Comparison of ENCODE assay signal across 10 cellular contexts in genomic region chr3:127718244-127718915, GRCh38.
"Had no signal": no experiment of that assay in that cellular context is flagged by ENCODE, and none has a peak within 500 bp of the region (broad histone marks: within the 10 kb centered on the region; RNA-seq: fewer than 3 reads in every experiment).

No MANE protein-coding gene starts in this region.

- H3K9ac ChIP-seq: parathyroid adenoma had no signal

- H3K36me3 ChIP-seq: cardiac muscle cell had no signal

- H3K79me2 ChIP-seq: parathyroid adenoma had no signal

- H3K4me3 ChIP-seq: cardiac muscle cell, spleen, tibial nerve, vagina had no signal

- H3K27ac ChIP-seq: cardiac muscle cell, parathyroid adenoma, tibial nerve, vagina had no signal

- H3K9me3 ChIP-seq: spleen, tibial nerve, vagina had no signal

- DNase-seq: activated CD4-positive, alpha-beta T cell treated with anti-CD3 and anti-CD28 coated beads, Interleukin-2, amount 50 U/mL, for 1 hour; mesenchymal stem cell; retina; stimulated activated CD4-positive, alpha-beta T cell treated with anti-CD3 and anti-CD28 coated beads, Interleukin-1b, Interleukin-23, amount 100 ng/mL, for 48 hours; T-helper 17 cell had no signal

- H3K27me3 ChIP-seq: cardiac muscle cell, spleen, tibial nerve, vagina had no signal

- H3K4me1 ChIP-seq: parathyroid adenoma, vagina had no signal

- H2AFZ ChIP-seq: parathyroid adenoma had no signal
